ENCODE assay signal across 25 cellular contexts in genomic region chr11:65696802-65697552, GRCh38.
"Had no signal": no experiment of that assay in that cellular context is flagged by ENCODE, and none has a peak within 500 bp of the region (broad histone marks: within the 10 kb centered on the region; RNA-seq: fewer than 3 reads in every experiment).

No MANE protein-coding gene starts in this region.

- H3K4me1 ChIP-seq: foreskin keratinocyte, right atrium auricular region, spleen, vagina had no signal

- H3K9me3 ChIP-seq: esophagus muscularis mucosa, gastroesophageal sphincter, heart left ventricle, left lung, prostate gland, right atrium auricular region, spleen, transverse colon, vagina had no signal

- H3K9me3 Mint-ChIP-seq: nephron had no signal

- H3K4me1 Mint-ChIP-seq: nephron had no signal

- H3K4me3 Mint-ChIP-seq: naive thymus-derived CD4-positive, alpha-beta T cell; nephron; stimulated activated memory B cell treated with anti-CD40 and anti-IgM and Interleukin-4, amounts not matched to agents 10 μg/mL and 1 μg/mL and 100 μg/mL, for 72 hours had no signal

- H3K4me2 ChIP-seq: hepatocyte had no signal

- H3K27me3 Mint-ChIP-seq: stimulated activated memory B cell treated with anti-CD40 and anti-IgM and Interleukin-4, amounts not matched to agents 10 μg/mL and 1 μg/mL and 100 μg/mL, for 72 hours had no signal

- H3K4me3 ChIP-seq: coronary artery, esophagus muscularis mucosa, gastroesophageal sphincter, heart left ventricle, hepatocyte, left lung, prostate gland, right atrium auricular region, skin epidermis, spleen, transverse colon, vagina had no signal

- H3K36me3 Mint-ChIP-seq: naive thymus-derived CD4-positive, alpha-beta T cell; stimulated activated memory B cell treated with anti-CD40 and anti-IgM and Interleukin-4, amounts not matched to agents 10 μg/mL and 1 μg/mL and 100 μg/mL, for 72 hours had no signal

- ATAC-seq: foreskin keratinocyte; gastroesophageal sphincter; heart left ventricle; left cardiac atrium; left lung; naive thymus-derived CD4-positive, alpha-beta T cell; stimulated activated memory B cell treated with anti-CD40 and anti-IgM and Interleukin-4, amounts not matched to agents 10 μg/mL and 1 μg/mL and 100 μg/mL, for 72 hours; stimulated activated naive CD8-positive, alpha-beta T cell treated with anti-CD3 and anti-CD28 coated beads, Interleukin-15, Interleukin-2, amounts not matched to agents 100 U/mL and 50 U/mL, for 24 hours had no signal

- H3K36me3 ChIP-seq: esophagus muscularis mucosa, gastroesophageal sphincter, heart left ventricle, left lung, prostate gland, right atrium auricular region, spleen, transverse colon, vagina had no signal

- H3K27ac ChIP-seq: coronary artery, epithelial cell of prostate, esophagus muscularis mucosa, foreskin keratinocyte, gastroesophageal sphincter, prostate gland, right atrium auricular region, skin epidermis, transverse colon, vagina had no signal

- H3K27me3 ChIP-seq: esophagus muscularis mucosa, gastroesophageal sphincter, heart left ventricle, hepatocyte, left lung, right atrium auricular region, spleen, transverse colon, vagina had no signal

- DNase-seq: dermis blood vessel endothelial cell; foreskin keratinocyte; heart left ventricle; kidney; left cardiac atrium; left lung; mesendoderm; midbrain; naive thymus-derived CD4-positive, alpha-beta T cell; nucleus accumbens; spleen; stimulated activated CD4-positive, alpha-beta T cell treated with anti-CD3 and anti-CD28 coated beads, Interleukin-4, amount 100 ng/mL, for 4 hours; stimulated activated naive CD8-positive, alpha-beta T cell treated with anti-CD3 and anti-CD28 coated beads, Interleukin-15, Interleukin-2, amounts not matched to agents 100 U/mL and 50 U/mL, for 24 hours; transverse colon had no signal

- H2AFZ ChIP-seq: hepatocyte had no signal

- H3K27ac Mint-ChIP-seq: naive thymus-derived CD4-positive, alpha-beta T cell; nephron; stimulated activated memory B cell treated with anti-CD40 and anti-IgM and Interleukin-4, amounts not matched to agents 10 μg/mL and 1 μg/mL and 100 μg/mL, for 72 hours had no signal
